In genomic region chr3:16286161-16286560, GRCh38 we compare ENCODE assay signal across 8 cellular contexts. TPM values are rescaled to one million over a fixed set of nuclear protein-coding genes. Genes with fewer than 3 reads are reported as not detected.
A peak's percentile ranks its signal among the peaks of the same experiment; 100 is the strongest.
DNase-seq lines count a peak whose midpoint lies in the region; ATAC-seq and TF ChIP-seq lines count a peak whose summit lies in the region.

No MANE protein-coding gene starts in this region.

- H3K27ac ChIP-seq in SK-N-SH (ENCODE audit: low read depth in 2 of 2, low read length in 1 of 2), result no peak overlapping the region

- 88% methylated on average over 3 of the region's 3 CpGs for WGBS in SK-N-SH (ENCODE audit: low lambda C conversion rate)

- H3K36me3 Mint-ChIP-seq in activated CD8-positive, alpha-beta T cell treated with anti-CD3 and anti-CD28 coated beads, Interleukin-2, amount 10 ng/mL, durations not matched to agents 7 days and 5 days (ENCODE audit: low read depth), result peaks cover 81% of the 10 kb centered on the region

- POLR2A ChIA-PET in activated CD8-positive, alpha-beta T cell treated with anti-CD3 and anti-CD28 coated beads, Interleukin-2, amount 10 ng/mL, durations not matched to agents 7 days and 5 days (lab: Charles Lee), result interaction anchor here (0.9 to 2.5 kb wide), 12 partner anchors 9 to 51 kb away, joined by 3 to 12 read pairs (median 6); partner anchors contain the start of genes DPH3 and OXNAD1
- POLR2A ChIA-PET in SK-N-SH (lab: Yijun Ruan, JAX), result no interaction called here

- H3K4me1 Mint-ChIP-seq in activated CD8-positive, alpha-beta T cell treated with anti-CD3 and anti-CD28 coated beads, Interleukin-2, amount 10 ng/mL, durations not matched to agents 7 days and 5 days (ENCODE audit: low read depth), result peaks cover 40% of the 10 kb centered on the region

- TF ChIP-seq CTCF in GM12865 (IDR thresholded peaks at IDR 0.05; ENCODE audit: insufficient read depth, low read depth, low read length, missing control alignments) (no peak), mucosa of descending colon (IDR thresholded peaks at IDR 0.05) (no peak), SK-N-SH (IDR thresholded peaks at IDR 0.05) (no peak)

- H4K20me1 ChIP-seq in SK-N-SH (ENCODE audit: insufficient read depth), result no peaks in the 10 kb centered on the region; the same call in 1 of the 2 replicates

- H3K9me3 ChIP-seq in mucosa of descending colon (no peaks in the 10 kb centered on the region), SK-N-SH (no peaks in the 10 kb centered on the region)

- peak overlapping the region; percentile 92 for H3K4me3 Mint-ChIP-seq in activated CD8-positive, alpha-beta T cell treated with anti-CD3 and anti-CD28 coated beads, Interleukin-2, amount 10 ng/mL, durations not matched to agents 7 days and 5 days

- no peaks in the 10 kb centered on the region for H3K27me3 Mint-ChIP-seq in activated CD8-positive, alpha-beta T cell treated with anti-CD3 and anti-CD28 coated beads, Interleukin-2, amount 10 ng/mL, durations not matched to agents 7 days and 5 days (ENCODE audit: low read depth)

- no peak overlapping the region for H3K9ac ChIP-seq in SK-N-SH

- no peak for TF ChIP-seq EP300 in SK-N-SH (IDR thresholded peaks at IDR 0.05; ENCODE audit: borderline replicate concordance in 1 of 2, low read depth in 1 of 2, low read length in 1 of 2)

- H3K4me3 ChIP-seq in GM12865 (ENCODE audit: low read depth, low read length), result no peak overlapping the region
- no peak overlapping the region for H3K4me3 ChIP-seq in mucosa of descending colon
- no peak overlapping the region for H3K4me3 ChIP-seq in SK-N-SH (ENCODE audit: low read depth in 2 of 2, low read length in 1 of 2)

- H3K4me2 ChIP-seq in SK-N-SH, result no peak overlapping the region

- ATAC-seq in HG02759 (IDR thresholded peaks at IDR 0.05; ENCODE audit: unreplicated experiment), result peak; percentile 73
- peak; percentile 82 for ATAC-seq in activated CD8-positive, alpha-beta T cell treated with anti-CD3 and anti-CD28 coated beads, Interleukin-2, amount 10 ng/mL, durations not matched to agents 7 days and 5 days
- ATAC-seq in mucosa of descending colon, result peak; percentile 81

- H3K4me1 ChIP-seq in mucosa of descending colon (ENCODE audit: low read depth), result no peaks in the 10 kb centered on the region
- peaks cover 0 to 11% of the 10 kb centered on the region in 2 experiments; a peak in 2 of 4 replicates for H3K4me1 ChIP-seq in SK-N-SH (ENCODE audit: control insufficient read depth in 1 of 2, insufficient read depth in 2 of 2, low read depth in 1 of 2, low read length in 1 of 2)

- H3K27ac Mint-ChIP-seq in activated CD8-positive, alpha-beta T cell treated with anti-CD3 and anti-CD28 coated beads, Interleukin-2, amount 10 ng/mL, durations not matched to agents 7 days and 5 days, result peak overlapping the region; percentile 88

- H2AFZ ChIP-seq in SK-N-SH (ENCODE audit: low read depth), result no peak overlapping the region

- H3K27me3 ChIP-seq in SK-N-SH (ENCODE audit: insufficient read depth), result no peaks in the 10 kb centered on the region

- CTCF ChIA-PET in activated CD8-positive, alpha-beta T cell treated with anti-CD3 and anti-CD28 coated beads, Interleukin-2, amount 10 ng/mL, durations not matched to agents 7 days and 5 days (lab: Charles Lee), result interaction anchor here (1.0 to 8.2 kb wide), 11 partner anchors 9 to 264 kb away, joined by 3 to 114 read pairs (median 9); partner anchors contain the start of genes DPH3 and OXNAD1
- CTCF ChIA-PET in SK-N-SH (lab: Yijun Ruan, JAX), result interaction anchor here (0.8 to 1.9 kb wide), 7 partner anchors 14 to 270 kb away, joined by 3 to 8 read pairs (median 4); no protein-coding TSS in a partner anchor

- H3F3A ChIP-seq in SK-N-SH (replicated peaks; ENCODE audit: insufficient read depth), result peaks cover 2% of the 10 kb centered on the region

- H3K9me3 Mint-ChIP-seq in activated CD8-positive, alpha-beta T cell treated with anti-CD3 and anti-CD28 coated beads, Interleukin-2, amount 10 ng/mL, durations not matched to agents 7 days and 5 days (ENCODE audit: insufficient read depth), result no peaks in the 10 kb centered on the region

- intact Hi-C loops in mucosa of descending colon (cut with DNase I, micrococcal nuclease), result loop anchor here in 1 of 2 donors (5.0 kb wide), 1 partner anchor 266 kb away; no protein-coding TSS in a partner anchor

- H3K36me3 ChIP-seq in mucosa of descending colon (ENCODE audit: low read depth) (no peaks in the 10 kb centered on the region), SK-N-SH (replicated peaks in 1 of 2; ENCODE audit: control insufficient read depth in 1 of 2, insufficient read depth in 2 of 2, low read length in 1 of 2) (peaks cover 6 to 25% of the 10 kb centered on the region in 2 experiments)

- H3K9me2 ChIP-seq in SK-N-SH, result no peaks in the 10 kb centered on the region

- no peaks in the 10 kb centered on the region for H3K79me2 ChIP-seq in SK-N-SH (ENCODE audit: insufficient read depth)

- no peak for TF ChIP-seq RAD21 in SK-N-SH (IDR thresholded peaks at IDR 0.05; ENCODE audit: low read length)

- DNase-seq in GM12865 (ENCODE audit: low read depth) (peak; percentile 69), mucosa of descending colon (peak in 1 of 3 donors; percentile 31), HPDE6-E6E7 (ENCODE audit: extremely low spot score) (no peak), SK-N-SH (no peak), NCI-H1694 (lab: John Stamatoyannopoulos, UW) (no peak), NCI-H69 (lab: John Stamatoyannopoulos, UW) (no peak)
- DNase-seq in activated CD8-positive, alpha-beta T cell treated with anti-CD3 and anti-CD28 coated beads, Interleukin-2, amount 10 ng/mL, durations not matched to agents 7 days and 5 days, result peak; percentile 85

TF ChIP-seq in SK-N-SH, 30 proteins besides CTCF, POLR2A, EP300 and RAD21:
- TF ChIP-seq TAF1 (IDR thresholded peaks at IDR 0.05; ENCODE audit: borderline replicate concordance, low read depth, low read length), result no peak
- no peak for TF ChIP-seq RFX5 (IDR thresholded peaks at IDR 0.05; ENCODE audit: low read length)
- TF ChIP-seq USF2 (IDR thresholded peaks at IDR 0.05; ENCODE audit: borderline replicate concordance, low read depth, low read length), result no peak
- TF ChIP-seq TCF12 (IDR thresholded peaks at IDR 0.05), result no peak
- TF ChIP-seq SMC3 (IDR thresholded peaks at IDR 0.05; ENCODE audit: low read depth, low read length), result no peak
- no peak for TF ChIP-seq FOXM1 (IDR thresholded peaks at IDR 0.05; ENCODE audit: low read depth)
- TF ChIP-seq IRF3 (IDR thresholded peaks at IDR 0.05; ENCODE audit: low read depth, low read length), result no peak
TF ChIP-seq in SK-N-SH: peak in this region for 0.

RNA-seq across cellular contexts. Expression of gene OXNAD1, which starts 21.1 kb away (rescaled TPM):
- 10 to 100 TPM; 68.2 to 69.1 TPM for total RNA-seq in activated CD8-positive, alpha-beta T cell treated with anti-CD3 and anti-CD28 coated beads, Interleukin-2, amount 10 ng/mL, durations not matched to agents 7 days and 5 days
- total RNA-seq in mucosa of descending colon, result 10 to 100 TPM; 21.5 to 35.2 (median 28.4) TPM
- 6.9 and 10.0 TPM in 2 replicates for polyA plus RNA-seq in SK-N-SH (2012; rRNA removed)
- 8.4 TPM in 2 replicates for polyA plus RNA-seq in SK-N-SH (2012; cell fraction: cytosol; rRNA removed)
- polyA plus RNA-seq in SK-N-SH (2012; cell fraction: nucleus; rRNA removed), result 4.6 and 9.2 TPM in 2 replicates

RNA-seq across cellular contexts. Expression of gene DPH3, which starts 21.4 kb away (rescaled TPM):
- total RNA-seq in activated CD8-positive, alpha-beta T cell treated with anti-CD3 and anti-CD28 coated beads, Interleukin-2, amount 10 ng/mL, durations not matched to agents 7 days and 5 days, result 10 to 100 TPM; 18.2 to 20.5 TPM
- total RNA-seq in mucosa of descending colon, result 10 to 100 TPM; 20.0 to 26.4 (median 21.0) TPM
- polyA plus RNA-seq in SK-N-SH (2012; rRNA removed), result 8.5 and 10.8 TPM in 2 replicates
- 14.7 and 16.2 TPM in 2 replicates for polyA plus RNA-seq in SK-N-SH (2012; cell fraction: cytosol; rRNA removed)
- polyA plus RNA-seq in SK-N-SH (2012; cell fraction: nucleus; rRNA removed), result 2.9 and 4.0 TPM in 2 replicates

Comparison
In these comparisons a context has a peak if more than half of its experiments do, and no peak if none do; other contexts are left out.
1. DNase-seq: peak in GM12865 (single experiment) and activated CD8-positive, alpha-beta T cell treated with anti-CD3 and anti-CD28 coated beads, Interleukin-2, amount 10 ng/mL, durations not matched to agents 7 days and 5 days (single experiment); none in HPDE6-E6E7 (single experiment), SK-N-SH (single experiment), NCI-H1694 (single experiment) and NCI-H69 (single experiment).
2. Peak in every context shown above with its lines, with median percentiles within 50 percentile points of each other: ATAC-seq.